8 cellular contexts compared by ENCODE assay signal in the genomic region with DNA sequence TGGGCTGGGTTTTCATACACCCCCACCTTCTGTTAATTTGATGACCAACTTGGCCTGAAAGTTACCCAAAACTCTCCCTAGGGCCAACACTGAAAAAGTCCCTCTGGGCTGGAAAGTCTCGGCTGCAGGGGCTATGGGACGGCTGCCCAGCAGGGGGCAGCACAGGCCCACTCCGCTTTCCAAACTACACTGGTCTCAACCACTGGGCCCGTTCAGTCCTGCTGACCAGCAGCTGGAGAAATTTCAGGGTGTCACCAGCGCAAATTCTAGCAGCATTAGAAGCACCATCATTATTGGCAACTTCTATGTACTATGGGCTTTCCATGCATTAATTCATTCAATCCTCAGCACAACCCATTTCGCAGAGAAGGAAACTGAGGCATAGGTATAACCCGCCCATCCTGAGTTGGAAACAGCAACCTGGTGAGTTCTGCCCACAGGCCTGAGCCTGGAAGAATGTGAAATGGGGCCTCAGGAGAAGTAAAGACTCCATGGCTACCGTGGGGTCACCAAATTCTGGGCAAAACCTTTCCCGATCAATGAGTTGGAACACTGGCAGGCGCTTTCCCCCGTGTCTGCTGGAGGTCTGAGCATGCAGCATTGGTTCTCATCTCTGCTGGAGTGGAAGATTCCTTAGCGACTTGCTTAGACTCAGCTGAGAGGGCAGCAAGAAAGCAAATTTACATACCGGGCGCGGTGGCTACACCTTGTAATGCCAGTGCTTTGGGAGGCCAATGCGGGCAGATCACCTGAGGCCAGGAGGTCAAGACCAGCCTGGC. TPM values are rescaled to one million over a fixed set of nuclear protein-coding genes. Genes with fewer than 3 reads are reported as not detected.
A peak's percentile ranks its signal among the peaks of the same experiment; 100 is the strongest.
DNase-seq lines count a peak whose midpoint lies in the region; ATAC-seq and TF ChIP-seq lines count a peak whose summit lies in the region.

No MANE protein-coding gene starts in this region.

- CTCF ChIA-PET in CD8-positive, alpha-beta memory T cell (lab: Charles Lee) = interaction anchor here (0.6 to 2.8 kb wide), 17 partner anchors 14 to 314 kb away, joined by 3 to 14 read pairs (median 4); a partner anchor contains a TSS

- peaks cover 8 to 93% (median 38%) of the 10 kb centered on the region in 3 donors for H3K36me3 Mint-ChIP-seq in CD8-positive, alpha-beta memory T cell
- H3K36me3 Mint-ChIP-seq in nephron (ENCODE audit: low read depth) = peaks cover 50% of the 10 kb centered on the region

- peak overlapping the region in 1 of 7 donors; percentile 36 for H3K4me3 Mint-ChIP-seq in CD8-positive, alpha-beta memory T cell
- H3K4me3 Mint-ChIP-seq in nephron = no peak overlapping the region

- H3K4me3 ChIP-seq in CD8-positive, alpha-beta memory T cell (ENCODE audit: low read length) = no peak overlapping the region
- H3K4me3 ChIP-seq in NB4 (ENCODE audit: low read depth, low read length) (no peak overlapping the region), epithelial cell of proximal tubule (ENCODE audit: low read depth, low read length) (no peak overlapping the region), thoracic aorta (no peak overlapping the region)

- peak; percentile 87 for TF ChIP-seq CTCF in GM20000 (IDR thresholded peaks at IDR 0.05; ENCODE audit: extremely low read depth, missing control alignments)
- peak; percentile 96 for TF ChIP-seq CTCF in NB4 (IDR thresholded peaks at IDR 0.05; ENCODE audit: low read depth, low read length)
- peak; percentile 98 for TF ChIP-seq CTCF in epithelial cell of proximal tubule (conservative IDR thresholded peaks at IDR 0.05; ENCODE audit: low read depth, low read length)
- peak; percentile 50 to 63 (median 51) for TF ChIP-seq CTCF in nephron (IDR thresholded peaks at IDR 0.05; ENCODE audit: unreplicated experiment in 3 of 3)
- TF ChIP-seq CTCF in thoracic aorta (IDR thresholded peaks at IDR 0.05) = peak; percentile 83

- no peaks in the 10 kb centered on the region for H3K27me3 Mint-ChIP-seq in CD8-positive, alpha-beta memory T cell
- H3K27me3 Mint-ChIP-seq in nephron (ENCODE audit: low read depth) = no peaks in the 10 kb centered on the region

- H3K9me3 Mint-ChIP-seq in CD8-positive, alpha-beta memory T cell = peaks cover 0 to 2% (median 0%) of the 10 kb centered on the region in 5 donors
- H3K9me3 Mint-ChIP-seq in nephron = no peaks in the 10 kb centered on the region

- no peak for ATAC-seq in thoracic aorta (ENCODE audit: insufficient number of reproducible peaks, low FRiP score, low read depth)

- POLR2A ChIA-PET in CD8-positive, alpha-beta memory T cell (lab: Charles Lee) = interaction anchor here (0.5 to 2.6 kb wide), 6 partner anchors 27 to 59 kb away, joined by 3 to 9 read pairs (median 4); a partner anchor contains a TSS

- H3K27ac Mint-ChIP-seq in CD8-positive, alpha-beta memory T cell = peak overlapping the region; percentile 51 to 92 (median 78)
- H3K27ac Mint-ChIP-seq in nephron = no peak overlapping the region

- DNase-seq in CD8-positive, alpha-beta memory T cell = peak; percentile 40 to 65 (median 42)
- DNase-seq in GM20000 (ENCODE audit: low spot score) (peak; percentile 88), NB4 (ENCODE audit: low read depth) (peak; percentile 73), epithelial cell of proximal tubule (ENCODE audit: low read depth) (no peak), thoracic aorta (ENCODE audit: low spot score) (no peak), NCI-H187 treated with DMSO at 0.1 percent for 48 hours (lab: John Stamatoyannopoulos, UW) (no peak)
- DNase-seq in activated CD8-positive, alpha-beta memory T cell treated with anti-CD3 and anti-CD28 coated beads for 24 hours = peak; percentile 85

- H3K36me3 ChIP-seq in CD8-positive, alpha-beta memory T cell (ENCODE audit: insufficient read depth, low read length) = peaks cover 77% of the 10 kb centered on the region
- peaks cover 70% of the 10 kb centered on the region for H3K36me3 ChIP-seq in thoracic aorta

- no peaks in the 10 kb centered on the region for H3K27me3 ChIP-seq in CD8-positive, alpha-beta memory T cell (ENCODE audit: insufficient read depth, low read length, poor library complexity, severe bottlenecking)
- no peaks in the 10 kb centered on the region for H3K27me3 ChIP-seq in thoracic aorta (replicated peaks; ENCODE audit: insufficient read depth)

- H3K27ac ChIP-seq in CD8-positive, alpha-beta memory T cell (ENCODE audit: low read depth, low read length) = no peak overlapping the region
- no peak overlapping the region for H3K27ac ChIP-seq in thoracic aorta

- no peak for TF ChIP-seq POLR2A in NB4 (IDR thresholded peaks at IDR 0.05; ENCODE audit: extremely low read depth, insufficient read length)

- no peaks in the 10 kb centered on the region for H3K9me3 ChIP-seq in CD8-positive, alpha-beta memory T cell (ENCODE audit: low read length)
- no peaks in the 10 kb centered on the region for H3K9me3 ChIP-seq in thoracic aorta

- H3K4me1 ChIP-seq in CD8-positive, alpha-beta memory T cell (ENCODE audit: insufficient read depth, low read length) = no peaks in the 10 kb centered on the region
- no peaks in the 10 kb centered on the region for H3K4me1 ChIP-seq in thoracic aorta (ENCODE audit: control insufficient read depth in 1 of 2, low read depth in 2 of 2)

- H3K4me1 Mint-ChIP-seq in CD8-positive, alpha-beta memory T cell = peaks cover 24 to 58% (median 35%) of the 10 kb centered on the region in 3 donors
- H3K4me1 Mint-ChIP-seq in nephron = no peaks in the 10 kb centered on the region

RNA-seq across cellular contexts. Expression of a gene that starts 9.7 kb away (rescaled TPM):
- not detected for total RNA-seq in CD8-positive, alpha-beta memory T cell
- not detected for polyA plus RNA-seq in CD8-positive, alpha-beta memory T cell
- total RNA-seq in epithelial cell of proximal tubule (not detected in 2 replicates), thoracic aorta (not detected)

RNA-seq across cellular contexts. Expression of a gene that starts 16.4 kb away (rescaled TPM):
- total RNA-seq in CD8-positive, alpha-beta memory T cell = not detected
- not detected for polyA plus RNA-seq in CD8-positive, alpha-beta memory T cell
- not detected in 2 replicates for total RNA-seq in epithelial cell of proximal tubule
- total RNA-seq in thoracic aorta = not detected

RNA-seq across cellular contexts. Expression of a gene that starts 48.5 kb away (rescaled TPM):
- total RNA-seq in CD8-positive, alpha-beta memory T cell = 100 to 1,000 TPM; 126 TPM
- polyA plus RNA-seq in CD8-positive, alpha-beta memory T cell = 45.6 TPM
- total RNA-seq in epithelial cell of proximal tubule = 14.6 and 20.4 TPM in 2 replicates
- 10 to 100 TPM; 34.8 to 68.5 TPM for total RNA-seq in thoracic aorta

Comparison
In these comparisons a context has a peak if more than half of its experiments do, and no peak if none do; other contexts are left out.
1. DNase-seq: peak in CD8-positive, alpha-beta memory T cell (5 of 5), GM20000 (single experiment), NB4 (single experiment) and activated CD8-positive, alpha-beta memory T cell treated with anti-CD3 and anti-CD28 coated beads for 24 hours (single experiment); none in epithelial cell of proximal tubule (single experiment), thoracic aorta (single experiment) and NCI-H187 treated with DMSO at 0.1 percent for 48 hours (single experiment).
2. H3K27ac Mint-ChIP-seq: peak in CD8-positive, alpha-beta memory T cell (8 of 8); none in nephron (0 of 3).
3. Peak in every context shown above with its lines, with median percentiles within 50 percentile points of each other: CTCF ChIP-seq.